In genomic region chr16:80016689-80017088, GRCh38 we compare ENCODE assay signal across 25 cellular contexts.
DNase-seq lines count a peak whose midpoint lies in the region; ATAC-seq, FAIRE-seq and TF ChIP-seq lines count a peak whose summit lies in the region.
"Had no signal": no experiment of that assay in that cellular context is flagged by ENCODE, and none has a peak within 500 bp of the region (broad histone marks: within the 10 kb centered on the region; RNA-seq: fewer than 3 reads in every experiment).

No MANE protein-coding gene starts in this region.

- no peaks in the 10 kb centered on the region for H3K9me1 ChIP-seq in K562 (ENCODE audit: control insufficient read depth, insufficient read depth, low read length)

- CTCF ChIA-PET in K562 (lab: Yijun Ruan, JAX; ENCODE audit: low intra/inter-chr PET ratio), result no interaction called here
- CTCF ChIA-PET in PC-3 (lab: Charles Lee), result no interaction called here
- CTCF ChIA-PET in OCI-LY7 (lab: Charles Lee; ENCODE audit: unreplicated experiment), result no interaction called here

- H3K9ac ChIP-seq in K562 (ENCODE audit: insufficient read depth in 1 of 2, low read depth in 2 of 2, low read length in 2 of 2) (no peak overlapping the region), PC-3 (ENCODE audit: low read length) (no peak overlapping the region)
- H3K9ac ChIP-seq: BLaER1 had no signal

- H4K20me1 ChIP-seq in K562 (replicated peaks; ENCODE audit: control insufficient read depth, insufficient read depth, low read length) (no peaks in the 10 kb centered on the region), PC-3 (ENCODE audit: low read length) (no peaks in the 10 kb centered on the region), OCI-LY7 (ENCODE audit: insufficient read depth, low read length) (no peaks in the 10 kb centered on the region)
- H4K20me1 ChIP-seq: BLaER1 had no signal

- no peak overlapping the region for H3K4me3 ChIP-seq in K562
- H3K4me3 ChIP-seq in PC-3 (ENCODE audit: low read length), result no peak overlapping the region
- H3K4me3 ChIP-seq in OCI-LY7 (ENCODE audit: low read depth, low read length, poor library complexity, severe bottlenecking), result no peak overlapping the region
- H3K4me3 ChIP-seq: BLaER1, GM12878 had no signal

- H3K4me1 ChIP-seq in K562 (replicated peaks in 1 of 2; ENCODE audit: control insufficient read depth in 2 of 2, insufficient read depth in 2 of 2, low read length in 2 of 2) (no peaks in the 10 kb centered on the region; a peak in 1 of 5 replicates), PC-3 (ENCODE audit: insufficient read depth, low read length) (no peaks in the 10 kb centered on the region), OCI-LY7 (ENCODE audit: insufficient read depth, low read length, poor library complexity, severe bottlenecking) (no peaks in the 10 kb centered on the region)
- H3K4me1 ChIP-seq: BE2C, BLaER1 had no signal

- TF ChIP-seq EP300 in K562 (IDR thresholded peaks at IDR 0.05; ENCODE audit: low read length), result no peak

- intact Hi-C loops in K562 (cut with micrococcal nuclease), result loop anchor here (5.0 kb wide), 1 partner anchor 66 kb away; no protein-coding TSS in a partner anchor
- intact Hi-C loops in PC-3 (cut with micrococcal nuclease), result no loop called here
- intact Hi-C loops in OCI-LY7 (cut with micrococcal nuclease; ENCODE audit: unreplicated experiment), result no loop called here

- BruUV-seq in K562 (replicated peaks; lab: Mats Ljungman, UMichigan) (no TSS peak), PC-3 (replicated peaks; lab: Mats Ljungman, UMichigan) (no TSS peak), OCI-LY7 (replicated peaks; lab: Mats Ljungman, UMichigan) (no TSS peak)

- H3K27ac ChIP-seq in K562 (ENCODE audit: extremely low read depth, low read depth, low read length) (no peak overlapping the region), PC-3 (ENCODE audit: low read length) (no peak overlapping the region), OCI-LY7 (ENCODE audit: low read depth, low read length, poor library complexity, severe bottlenecking) (no peak overlapping the region)
- H3K27ac ChIP-seq: BLaER1 had no signal

- FAIRE-seq in HTR-8/SVneo (lab: Jason Lieb, UNC) (peak; percentile 59), K562 (lab: Jason Lieb, UNC) (no peak)
- FAIRE-seq: A204.1, GM12878, GM12892, GM18507 had no signal

- H2AFZ ChIP-seq in K562 (ENCODE audit: low read depth, low read length), result peak overlapping the region; percentile 24; the same call in 1 of the 2 replicates
- no peak overlapping the region for H2AFZ ChIP-seq in PC-3 (ENCODE audit: low read length)
- H2AFZ ChIP-seq in OCI-LY7 (ENCODE audit: low read length), result no peak overlapping the region

- H3K4me2 ChIP-seq in K562 (ENCODE audit: insufficient read depth, low read length) (peak overlapping the region; percentile 1; the same call in 1 of the 2 replicates), PC-3 (ENCODE audit: low read length) (no peak overlapping the region), OCI-LY7 (ENCODE audit: low read length) (no peak overlapping the region)
- H3K4me2 ChIP-seq: BLaER1 had no signal

- no peak for TF ChIP-seq RAD21 in K562 (CRISPR knock-in tag; conservative IDR thresholded peaks at IDR 0.05 in 1 of 2, IDR thresholded peaks at IDR 0.05 in 1 of 2)

- no peak for TF ChIP-seq POLR2A in K562 (conservative IDR thresholded peaks at IDR 0.05)

- TF ChIP-seq CTCF in K562 (IDR thresholded peaks at IDR 0.05 in 2 of 3, conservative IDR thresholded peaks at IDR 0.05 in 1 of 3; ENCODE audit: insufficient read depth in 2 of 3, low read depth in 1 of 3, low read length in 3 of 3) (no peak), PC-3 (conservative IDR thresholded peaks at IDR 0.05; ENCODE audit: low read depth, low read length) (no peak), OCI-LY7 (conservative IDR thresholded peaks at IDR 0.05; ENCODE audit: low read length) (no peak)

- H3K36me3 ChIP-seq in K562 (ENCODE audit: control insufficient read depth, insufficient read depth, low read length) (no peaks in the 10 kb centered on the region), PC-3 (ENCODE audit: low read depth, low read length) (no peaks in the 10 kb centered on the region), OCI-LY7 (ENCODE audit: insufficient read depth, low read length) (no peaks in the 10 kb centered on the region)
- H3K36me3 ChIP-seq: BE2C, BLaER1 had no signal

- H3K27me3 ChIP-seq in K562 (ENCODE audit: control insufficient read depth in 2 of 2, insufficient read depth in 2 of 2, low read length in 2 of 2), result no peaks in the 10 kb centered on the region
- peaks cover 3% of the 10 kb centered on the region; the same call in 1 of the 2 replicates for H3K27me3 ChIP-seq in PC-3 (ENCODE audit: low read length)
- H3K27me3 ChIP-seq: BE2C, BLaER1 had no signal

- no peaks in the 10 kb centered on the region for H3K9me3 ChIP-seq in K562 (replicated peaks; ENCODE audit: control insufficient read depth, insufficient read depth, low read depth, low read length)
- H3K9me3 ChIP-seq in PC-3 (ENCODE audit: low read length), result no peaks in the 10 kb centered on the region
- no peaks in the 10 kb centered on the region for H3K9me3 ChIP-seq in OCI-LY7 (ENCODE audit: low read length)
- H3K9me3 ChIP-seq: BLaER1 had no signal

- no peaks in the 10 kb centered on the region for H3F3A ChIP-seq in PC-3 (ENCODE audit: low read length, unreplicated experiment)

- no peaks in the 10 kb centered on the region for H3K79me2 ChIP-seq in K562 (ENCODE audit: control insufficient read depth, insufficient read depth, low read length)
- H3K79me2 ChIP-seq in PC-3 (ENCODE audit: low read length), result no peaks in the 10 kb centered on the region
- no peaks in the 10 kb centered on the region for H3K79me2 ChIP-seq in OCI-LY7 (ENCODE audit: insufficient read depth, low read depth, low read length)

- POLR2A ChIA-PET in K562 (lab: Yijun Ruan, JAX) (interaction anchor here (0.7 to 1.6 kb wide), 5 partner anchors 8 to 1810 kb away, joined by 3 to 4 read pairs (median 3); no protein-coding TSS in a partner anchor), PC-3 (lab: Charles Lee; ENCODE audit: unreplicated experiment) (interaction anchor here (0.6 kb wide), 1 partner anchor 98 kb away, joined by 4 read pairs; no protein-coding TSS in a partner anchor), OCI-LY7 (lab: Charles Lee) (interaction anchor here (0.6 kb wide), 1 partner anchor 11 kb away, joined by 3 read pairs; no protein-coding TSS in a partner anchor)

- H3K9me2 ChIP-seq in PC-3 (replicated peaks; ENCODE audit: low read length), result no peaks in the 10 kb centered on the region
- H3K9me2 ChIP-seq in OCI-LY7 (ENCODE audit: insufficient read depth, low read length), result no peaks in the 10 kb centered on the region

- DNase-seq in HTR-8/SVneo (ENCODE audit: insufficient read length, low spot score), result no peak
- DNase-seq in K562 (ENCODE audit: extremely low read depth in 1 of 4, low spot score in 3 of 4), result no peak
- DNase-seq in PC-3, result no peak
- no peak for DNase-seq in OCI-LY7 (ENCODE audit: low spot score)
- DNase-seq: 8988T; ACHN; BE2C; C1 segment of cervical spinal cord; CD4-positive, alpha-beta memory T cell; CD4-positive, CD25-positive, alpha-beta regulatory T cell; CD8-positive, alpha-beta memory T cell; COR-L47; DMS 273 treated with DMSO at 0.1 percent for 48 hours; DMS153; DMS53; DMS79; DND-41; EL; GDM1 had no signal

- no peak for ATAC-seq in K562
- no peak for ATAC-seq in HG03039 (IDR thresholded peaks at IDR 0.05; ENCODE audit: unreplicated experiment)
- no peak for ATAC-seq in PC-3
- ATAC-seq: GM12878 had no signal

- WGBS in K562 (ENCODE audit: insufficient coverage, low coverage, missing lambda C conversion rate), result 19% methylated on average over 7 of the region's 7 CpGs

- in situ Hi-C loops in K562 (cut with MboI), result no loop called here

TF ChIP-seq in K562, 482 proteins besides CTCF, POLR2A, EP300 and RAD21 (continues in another document):
- TF ChIP-seq E2F5 (CRISPR knock-in tag; IDR thresholded peaks at IDR 0.05) (no peak), MEIS2 (IDR thresholded peaks at IDR 0.05; ENCODE audit: partially characterized antibody) (peak; percentile 72), HMBOX1 (IDR thresholded peaks at IDR 0.05) (0 out of 2 replicates have a peak, but pooled peaks have one; percentile 24), ARID1B (IDR thresholded peaks at IDR 0.05) (peak; percentile 29; the same call in 1 of the 2 replicates), RNF2 (IDR thresholded peaks at IDR 0.05) (0 out of 2 replicates have a peak, but pooled peaks have one; percentile 44), ZNF431 (CRISPR knock-in tag; IDR thresholded peaks at IDR 0.05) (no peak)
